In the genomic region with DNA sequence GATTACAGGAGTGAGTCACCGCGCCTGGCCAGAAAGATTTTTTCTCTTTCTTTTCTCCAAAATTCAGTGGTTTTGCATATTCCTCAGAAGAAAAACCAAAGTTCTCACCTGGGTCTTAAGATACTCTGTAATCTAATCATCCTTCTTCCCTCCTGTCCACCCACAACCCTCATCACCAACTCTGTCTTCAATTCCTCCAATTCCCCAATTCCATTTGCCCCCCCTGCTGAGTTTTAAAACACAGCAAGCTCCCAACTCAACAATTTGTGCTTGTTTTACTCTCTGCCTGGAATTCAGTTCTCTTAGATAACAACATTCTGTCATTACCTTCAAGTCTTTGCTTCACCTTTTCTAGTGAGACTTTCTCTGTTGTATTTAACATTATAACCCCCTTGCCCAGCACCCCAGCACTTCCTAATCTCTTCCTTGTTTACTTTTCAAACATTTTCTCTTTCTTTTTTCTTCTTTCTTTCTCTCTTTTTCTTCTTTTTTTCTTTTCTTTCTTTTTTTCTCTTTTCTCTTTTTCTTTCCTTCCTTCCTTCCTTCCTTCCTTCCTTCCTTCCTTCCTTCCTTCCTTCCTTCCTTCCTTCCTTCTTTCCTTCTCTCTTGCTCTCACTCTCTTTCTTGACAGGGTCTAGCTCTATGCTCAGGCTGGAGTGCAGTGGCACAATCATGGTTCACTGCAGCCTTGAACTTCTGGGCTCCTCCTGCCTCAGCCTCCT, we compare ENCODE assay signal across 28 cellular contexts. TPM values are rescaled to one million over a fixed set of nuclear protein-coding genes. Genes with fewer than 3 reads are reported as not detected.
"Had no signal": no experiment of that assay in that cellular context is flagged by ENCODE, and none has a peak within 500 bp of the region (broad histone marks: within the 10 kb centered on the region; RNA-seq: fewer than 3 reads in every experiment).

No MANE protein-coding gene starts in this region.

- H3K27ac Mint-ChIP-seq: activated CD8-positive, alpha-beta T cell treated with anti-CD3 and anti-CD28 coated beads for 36 hours; activated naive CD8-positive, alpha-beta T cell treated with anti-CD3 and anti-CD28 coated beads for 36 hours; brain; T-helper 2 cell treated with Interferon-gamma antibody and Interleukin-4, amounts not matched to agents 5 μg/mL and 100 μg/mL, for 36 hours had no signal

- DNase-seq: activated CD4-positive, alpha-beta T cell treated with anti-CD3 and anti-CD28 coated beads for 4 hours; activated CD8-positive, alpha-beta memory T cell treated with anti-CD3 and anti-CD28 coated beads, Interleukin-2, amount 50 U/mL, for 4 hours; activated CD8-positive, alpha-beta T cell treated with anti-CD3 and anti-CD28 coated beads for 36 hours; activated effector memory CD4-positive, alpha-beta T cell treated with anti-CD3 and anti-CD28 coated beads, Interleukin-2, amount 50 U/mL, for 16 hours; activated naive CD4-positive, alpha-beta T cell treated with Interleukin-2 at 50 U/mL for 16 hours; activated naive CD8-positive, alpha-beta T cell treated with anti-CD3 and anti-CD28 coated beads for 36 hours; activated T-cell treated with anti-CD3 and anti-CD28 coated beads, Interleukin-2, amount 50 U/mL, for 1 hour; anterior cingulate cortex; Kasumi-1; KBM-7; NCI-H1092; NCI-H1417; NCI-H1930; NCI-H2171; NCI-H2227 treated with DMSO at 0.1 percent for 48 hours; NCI-H510A; Peyer's patch; Right ventricle myocardium superior; SJCRH30; SK-N-SH; T-helper 1 cell had no signal

- H3K27ac ChIP-seq: cardiac muscle cell, Peyer's patch, RWPE1, SJCRH30 had no signal

- H3K36me3 ChIP-seq: cardiac muscle cell, Peyer's patch, SJCRH30 had no signal

- H3K9ac ChIP-seq: SK-N-SH had no signal

- H3K4me3 Mint-ChIP-seq: activated CD8-positive, alpha-beta T cell treated with anti-CD3 and anti-CD28 coated beads for 36 hours; activated naive CD8-positive, alpha-beta T cell treated with anti-CD3 and anti-CD28 coated beads for 36 hours; brain; T-helper 2 cell treated with Interferon-gamma antibody and Interleukin-4, amounts not matched to agents 5 μg/mL and 100 μg/mL, for 36 hours had no signal

- H3K27me3 ChIP-seq: Peyer's patch, SJCRH30 had no signal

- FAIRE-seq: colon had no signal

- H3K9me3 ChIP-seq: Peyer's patch, SK-N-SH had no signal

- H3K4me1 ChIP-seq: Peyer's patch had no signal

- H3K4me2 ChIP-seq: SK-N-SH had no signal

- H3K27me3 Mint-ChIP-seq: brain had no signal

- ATAC-seq: activated CD4-positive, CD25-positive, alpha-beta regulatory T cell treated with anti-CD3 and anti-CD28 coated beads, Interleukin-2, amount 50 U/mL, for 24 hours had no signal

- H3K4me3 ChIP-seq: cardiac muscle cell, Peyer's patch, SJCRH30 had no signal

- H3K36me3 Mint-ChIP-seq: activated naive CD8-positive, alpha-beta T cell treated with anti-CD3 and anti-CD28 coated beads for 36 hours; brain had no signal

RNA-seq across cellular contexts. Expression of gene TEX48, which starts 7.8 kb away (rescaled TPM):
- total RNA-seq: cardiac muscle cell, Peyer's patch, Right ventricle myocardium superior, SJCRH30 had no signal
- polyA plus RNA-seq: adipose tissue, cardiac muscle cell had no signal

RNA-seq across cellular contexts. Expression of gene TEX53, which starts 16.6 kb away (rescaled TPM):
- total RNA-seq: activated CD8-positive, alpha-beta T cell treated with anti-CD3 and anti-CD28 coated beads for 36 hours; activated naive CD8-positive, alpha-beta T cell treated with anti-CD3 and anti-CD28 coated beads for 36 hours; cardiac muscle cell; Peyer's patch; Right ventricle myocardium superior; SJCRH30 had no signal
- polyA plus RNA-seq: adipose tissue, cardiac muscle cell, SK-N-SH had no signal
